23 cellular contexts compared by ENCODE assay signal in genomic region chr11:14552089-14552488, GRCh38. TPM values are rescaled to one million over a fixed set of nuclear protein-coding genes. Genes with fewer than 3 reads are reported as not detected.
A peak's percentile ranks its signal among the peaks of the same experiment; 100 is the strongest.
DNase-seq lines count a peak whose midpoint lies in the region; ATAC-seq, FAIRE-seq and TF ChIP-seq lines count a peak whose summit lies in the region.
"Had no signal": no experiment of that assay in that cellular context is flagged by ENCODE, and none has a peak within 500 bp of the region (broad histone marks: within the 10 kb centered on the region; RNA-seq: fewer than 3 reads in every experiment).

No MANE protein-coding gene starts in this region.

- DNase-seq in activated T-cell treated with anti-CD3 and anti-CD28 coated beads, Interleukin-2, amount 50 U/mL, for 24 hours, result no peak
- no peak for DNase-seq in activated T-cell treated with anti-CD3 and anti-CD28 coated beads, Interleukin-2, amount 50 U/mL, for 4 hours
- DNase-seq in left ventricle myocardium inferior, result no peak
- no peak for DNase-seq in naive thymus-derived CD4-positive, alpha-beta T cell
- no peak for DNase-seq in KG1 (lab: John Stamatoyannopoulos, UW)
- no peak for DNase-seq in D721Med (ENCODE audit: insufficient read length, low spot score)
- DNase-seq in activated CD8-positive, alpha-beta memory T cell treated with anti-CD3 and anti-CD28 coated beads, Interleukin-2, amount 10 ng/mL, durations not matched to agents 7 days and 5 days, result no peak
- DNase-seq in DMS 273 (lab: John Stamatoyannopoulos, UW; ENCODE audit: unreplicated experiment), result no peak
- DNase-seq: CD8-positive, alpha-beta memory T cell; DMS79; H9; IMR-90; Karpas-422; MM.1S; NCI-H1092; NCI-H1436 treated with DMSO at 0.1 percent for 48 hours; NCI-H2029; NCI-H345; NCI-H524 treated with DMSO at 0.1 percent for 48 hours; PC-3; RPMI8226 had no signal

- peaks cover 30% of the 10 kb centered on the region for H3K4me1 Mint-ChIP-seq in activated T-cell treated with anti-CD3 and anti-CD28 coated beads, Interleukin-2, amount 50 U/mL, for 24 hours (ENCODE audit: low read depth)
- peaks cover 36% of the 10 kb centered on the region for H3K4me1 Mint-ChIP-seq in activated T-cell treated with anti-CD3 and anti-CD28 coated beads, Interleukin-2, amount 50 U/mL, for 4 hours (ENCODE audit: low read depth)
- H3K4me1 Mint-ChIP-seq in naive thymus-derived CD4-positive, alpha-beta T cell, result peaks cover 18 to 59% (median 49%) of the 10 kb centered on the region in 7 donors
- peaks cover 31% of the 10 kb centered on the region for H3K4me1 Mint-ChIP-seq in activated CD8-positive, alpha-beta memory T cell treated with anti-CD3 and anti-CD28 coated beads, Interleukin-2, amount 10 ng/mL, durations not matched to agents 7 days and 5 days
- H3K4me1 Mint-ChIP-seq: H9 had no signal

- no peak overlapping the region for H3K4me3 Mint-ChIP-seq in activated T-cell treated with anti-CD3 and anti-CD28 coated beads, Interleukin-2, amount 50 U/mL, for 24 hours
- no peak overlapping the region for H3K4me3 Mint-ChIP-seq in activated T-cell treated with anti-CD3 and anti-CD28 coated beads, Interleukin-2, amount 50 U/mL, for 4 hours
- H3K4me3 Mint-ChIP-seq in naive thymus-derived CD4-positive, alpha-beta T cell, result no peak overlapping the region
- no peak overlapping the region for H3K4me3 Mint-ChIP-seq in activated CD8-positive, alpha-beta memory T cell treated with anti-CD3 and anti-CD28 coated beads, Interleukin-2, amount 10 ng/mL, durations not matched to agents 7 days and 5 days
- H3K4me3 Mint-ChIP-seq: B cell; CD8-positive, alpha-beta memory T cell; H9 had no signal

- no peaks in the 10 kb centered on the region for H3K27me3 Mint-ChIP-seq in activated T-cell treated with anti-CD3 and anti-CD28 coated beads, Interleukin-2, amount 50 U/mL, for 24 hours
- no peaks in the 10 kb centered on the region for H3K27me3 Mint-ChIP-seq in activated T-cell treated with anti-CD3 and anti-CD28 coated beads, Interleukin-2, amount 50 U/mL, for 4 hours (ENCODE audit: low read depth)
- no peaks in the 10 kb centered on the region for H3K27me3 Mint-ChIP-seq in naive thymus-derived CD4-positive, alpha-beta T cell
- no peaks in the 10 kb centered on the region for H3K27me3 Mint-ChIP-seq in activated CD8-positive, alpha-beta memory T cell treated with anti-CD3 and anti-CD28 coated beads, Interleukin-2, amount 10 ng/mL, durations not matched to agents 7 days and 5 days

- POLR2A ChIA-PET in naive thymus-derived CD4-positive, alpha-beta T cell (lab: Charles Lee), result interaction anchor here (0.7 to 1.3 kb wide), 4 partner anchors 13 to 340 kb away, joined by 3 read pairs; partner anchors contain the start of gene CYP2R1

- TF ChIP-seq CTCF in left ventricle myocardium inferior (IDR thresholded peaks at IDR 0.05; ENCODE audit: borderline replicate concordance) (no peak), D721Med (IDR thresholded peaks at IDR 0.05; ENCODE audit: insufficient read depth, missing control alignments) (no peak)

- intact Hi-C loops in left ventricle myocardium inferior (cut with micrococcal nuclease), result no loop called here
- intact Hi-C loops in naive thymus-derived CD4-positive, alpha-beta T cell (cut with micrococcal nuclease), result no loop called here

- no peak for ATAC-seq in activated T-cell treated with anti-CD3 and anti-CD28 coated beads, Interleukin-2, amount 50 U/mL, for 4 hours
- no peak for ATAC-seq in naive thymus-derived CD4-positive, alpha-beta T cell
- no peak for ATAC-seq in activated CD8-positive, alpha-beta memory T cell treated with anti-CD3 and anti-CD28 coated beads, Interleukin-2, amount 10 ng/mL, durations not matched to agents 7 days and 5 days
- ATAC-seq: PC-3 had no signal

- H3K36me3 Mint-ChIP-seq in activated T-cell treated with anti-CD3 and anti-CD28 coated beads, Interleukin-2, amount 50 U/mL, for 24 hours (ENCODE audit: low read depth), result peaks cover 17% of the 10 kb centered on the region
- peaks cover 3% of the 10 kb centered on the region for H3K36me3 Mint-ChIP-seq in activated T-cell treated with anti-CD3 and anti-CD28 coated beads, Interleukin-2, amount 50 U/mL, for 4 hours (ENCODE audit: insufficient read depth)
- H3K36me3 Mint-ChIP-seq in naive thymus-derived CD4-positive, alpha-beta T cell, result peaks cover 7 to 55% (median 26%) of the 10 kb centered on the region in 5 donors
- peaks cover 58% of the 10 kb centered on the region for H3K36me3 Mint-ChIP-seq in activated CD8-positive, alpha-beta memory T cell treated with anti-CD3 and anti-CD28 coated beads, Interleukin-2, amount 10 ng/mL, durations not matched to agents 7 days and 5 days

- peak overlapping the region; percentile 70 for H3K27ac ChIP-seq in left ventricle myocardium inferior (replicated peaks)
- H3K27ac ChIP-seq in naive thymus-derived CD4-positive, alpha-beta T cell (ENCODE audit: low read depth, low read length), result no peak overlapping the region
- H3K27ac ChIP-seq: HL-60 had no signal

- peaks cover 27% of the 10 kb centered on the region for H3K4me1 ChIP-seq in left ventricle myocardium inferior
- H3K4me1 ChIP-seq in naive thymus-derived CD4-positive, alpha-beta T cell (ENCODE audit: control insufficient read depth in 2 of 2, insufficient read depth in 2 of 2, low read length in 2 of 2), result peaks cover 19 to 23% of the 10 kb centered on the region in 2 donors

- no peak for FAIRE-seq in D721Med (lab: Jason Lieb, UNC)

- H3K36me3 ChIP-seq in left ventricle myocardium inferior, result no peaks in the 10 kb centered on the region
- H3K36me3 ChIP-seq in naive thymus-derived CD4-positive, alpha-beta T cell (ENCODE audit: control insufficient read depth in 2 of 3, insufficient read depth in 3 of 3, low read length in 3 of 3), result no peaks in the 10 kb centered on the region

- H3K4me3 ChIP-seq in left ventricle myocardium inferior, result no peak overlapping the region
- no peak overlapping the region for H3K4me3 ChIP-seq in naive thymus-derived CD4-positive, alpha-beta T cell (ENCODE audit: low read length)

- H3K9me3 ChIP-seq in left ventricle myocardium inferior (replicated peaks), result no peaks in the 10 kb centered on the region
- no peaks in the 10 kb centered on the region for H3K9me3 ChIP-seq in naive thymus-derived CD4-positive, alpha-beta T cell (ENCODE audit: control insufficient read depth in 2 of 3, low read length in 3 of 3)

- CTCF ChIA-PET in naive thymus-derived CD4-positive, alpha-beta T cell (lab: Charles Lee), result no interaction called here
- CTCF ChIA-PET in activated CD8-positive, alpha-beta memory T cell treated with anti-CD3 and anti-CD28 coated beads, Interleukin-2, amount 10 ng/mL, durations not matched to agents 7 days and 5 days (lab: Charles Lee), result interaction anchor here (1.1 kb wide), 1 partner anchor 9 kb away, joined by 3 read pairs; no protein-coding TSS in a partner anchor

- peak overlapping the region; percentile 60 for H3K27ac Mint-ChIP-seq in activated T-cell treated with anti-CD3 and anti-CD28 coated beads, Interleukin-2, amount 50 U/mL, for 24 hours
- peak overlapping the region in 5 of 9 donors; percentile 17 to 76 (median 65) for H3K27ac Mint-ChIP-seq in naive thymus-derived CD4-positive, alpha-beta T cell
- no peak overlapping the region for H3K27ac Mint-ChIP-seq in activated CD8-positive, alpha-beta memory T cell treated with anti-CD3 and anti-CD28 coated beads, Interleukin-2, amount 10 ng/mL, durations not matched to agents 7 days and 5 days
- H3K27ac Mint-ChIP-seq: B cell, H9 had no signal

- no peaks in the 10 kb centered on the region for H3K27me3 ChIP-seq in left ventricle myocardium inferior (ENCODE audit: low read depth)
- no peaks in the 10 kb centered on the region for H3K27me3 ChIP-seq in naive thymus-derived CD4-positive, alpha-beta T cell (ENCODE audit: control insufficient read depth in 2 of 2, insufficient read depth in 2 of 2, low read length in 2 of 2)

- no peaks in the 10 kb centered on the region for H3K9me3 Mint-ChIP-seq in activated T-cell treated with anti-CD3 and anti-CD28 coated beads, Interleukin-2, amount 50 U/mL, for 24 hours
- H3K9me3 Mint-ChIP-seq in activated T-cell treated with anti-CD3 and anti-CD28 coated beads, Interleukin-2, amount 50 U/mL, for 4 hours, result no peaks in the 10 kb centered on the region
- H3K9me3 Mint-ChIP-seq in naive thymus-derived CD4-positive, alpha-beta T cell, result peaks cover 0 to 5% (median 0%) of the 10 kb centered on the region in 11 donors
- H3K9me3 Mint-ChIP-seq in activated CD8-positive, alpha-beta memory T cell treated with anti-CD3 and anti-CD28 coated beads, Interleukin-2, amount 10 ng/mL, durations not matched to agents 7 days and 5 days (ENCODE audit: low read depth), result no peaks in the 10 kb centered on the region
- H3K9me3 Mint-ChIP-seq: CD8-positive, alpha-beta memory T cell; H9 had no signal

RNA-seq across cellular contexts. Expression of gene PSMA1, which starts 31.9 kb away (rescaled TPM):
- 100 to 1,000 TPM; 371 to 419 (median 397) TPM for total RNA-seq in activated T-cell treated with anti-CD3 and anti-CD28 coated beads, Interleukin-2, amount 50 U/mL, for 4 hours
- total RNA-seq in left ventricle myocardium inferior, result 128 TPM
- total RNA-seq in naive thymus-derived CD4-positive, alpha-beta T cell, result 100 to 1,000 TPM; 103 to 253 (median 120) TPM
- 100 to 1,000 TPM; 128 to 171 TPM for polyA plus RNA-seq in naive thymus-derived CD4-positive, alpha-beta T cell
- 100 to 1,000 TPM; 222 to 268 TPM for total RNA-seq in activated CD8-positive, alpha-beta memory T cell treated with anti-CD3 and anti-CD28 coated beads, Interleukin-2, amount 10 ng/mL, durations not matched to agents 7 days and 5 days

RNA-seq across cellular contexts. Expression of gene COPB1, which starts 52.5 kb away (rescaled TPM):
- 100 to 1,000 TPM; 102 to 123 (median 104) TPM for total RNA-seq in activated T-cell treated with anti-CD3 and anti-CD28 coated beads, Interleukin-2, amount 50 U/mL, for 4 hours
- 45.8 TPM for total RNA-seq in left ventricle myocardium inferior
- 100 to 1,000 TPM in 1 of 5 experiments, 10 to 100 TPM in 4; 73.4 to 102 (median 75.9) TPM for total RNA-seq in naive thymus-derived CD4-positive, alpha-beta T cell
- 10 to 100 TPM; 57.8 to 81.2 TPM for polyA plus RNA-seq in naive thymus-derived CD4-positive, alpha-beta T cell
- 100 to 1,000 TPM in 1 of 2 experiments, 10 to 100 TPM in 1; 74.7 to 106 TPM for total RNA-seq in activated CD8-positive, alpha-beta memory T cell treated with anti-CD3 and anti-CD28 coated beads, Interleukin-2, amount 10 ng/mL, durations not matched to agents 7 days and 5 days
